Comparison of ENCODE assay signal across 10 cellular contexts in genomic region chr22:35894464-35894878, GRCh38.
DNase-seq lines count a peak whose midpoint lies in the region; ATAC-seq and TF ChIP-seq lines count a peak whose summit lies in the region.
"Had no signal": no experiment of that assay in that cellular context is flagged by ENCODE, and none has a peak within 500 bp of the region (broad histone marks: within the 10 kb centered on the region; RNA-seq: fewer than 3 reads in every experiment).

No MANE protein-coding gene starts in this region.

- H3K27me3 ChIP-seq in skeletal muscle tissue (ENCODE audit: control insufficient read depth in 3 of 3, insufficient read depth in 3 of 3, low read length in 3 of 3), result no peaks in the 10 kb centered on the region
- no peaks in the 10 kb centered on the region for H3K27me3 ChIP-seq in H7 (ENCODE audit: control insufficient read depth, insufficient read depth, low read length)

- CTCF ChIA-PET in HEK293T (lab: Yijun Ruan, JAX), result interaction anchor here (1.0 kb wide), 1 partner anchor 19 kb away, joined by 3 read pairs; no protein-coding TSS in a partner anchor
- CTCF ChIA-PET in GM10248 (lab: Yijun Ruan, JAX), result interaction anchor here (0.8 to 2.1 kb wide), 2 partner anchors 15 to 21 kb away, joined by 3 to 12 read pairs; no protein-coding TSS in a partner anchor

- DNase-seq in HEK293T (ENCODE audit: extremely low spot score) (peak; percentile 19), coronary artery (ENCODE audit: low spot score) (peak; percentile 79), left kidney (ENCODE audit: low read depth, low spot score) (peak; percentile 61), H7 (no peak), dermis blood vessel endothelial cell (no peak), GM10248 (ENCODE audit: extremely low spot score) (no peak)
- DNase-seq: naive B cell, NCI-H1048 had no signal

- H3K4me3 ChIP-seq in coronary artery (peak overlapping the region; percentile 70), skeletal muscle tissue (ENCODE audit: low read length in 3 of 3) (peak overlapping the region; percentile 74 to 77 (median 76)), H7 (ENCODE audit: insufficient read depth, low read depth, low read length) (no peak overlapping the region)

- TF ChIP-seq CTCF in coronary artery (IDR thresholded peaks at IDR 0.05) (no peak), GM10248 (IDR thresholded peaks at IDR 0.05; ENCODE audit: control extremely low read depth, extremely low read depth, low read depth, missing control alignments) (no peak)

- ATAC-seq in GM21526 (IDR thresholded peaks at IDR 0.05; ENCODE audit: low FRiP score, unreplicated experiment), result no peak

- POLR2A ChIA-PET in HEK293T (lab: Yijun Ruan, JAX) (interaction anchor here (0.5 kb wide), 1 partner anchor 13 kb away, joined by 3 read pairs; no protein-coding TSS in a partner anchor), GM10248 (lab: Yijun Ruan, JAX) (no interaction called here)

- H3K36me3 ChIP-seq in skeletal muscle tissue (ENCODE audit: control insufficient read depth in 3 of 3, insufficient read depth in 3 of 3, low read length in 3 of 3), result no peaks in the 10 kb centered on the region
- no peaks in the 10 kb centered on the region for H3K36me3 ChIP-seq in H7 (replicated peaks; ENCODE audit: control insufficient read depth, insufficient read depth, low read length)

- H3K9me3 ChIP-seq in skeletal muscle tissue (ENCODE audit: control insufficient read depth in 3 of 3, low read length in 3 of 3), result no peaks in the 10 kb centered on the region

- peaks cover 15 to 42% (median 33%) of the 10 kb centered on the region in 3 donors for H3K4me1 ChIP-seq in skeletal muscle tissue (ENCODE audit: control insufficient read depth in 3 of 3, insufficient read depth in 3 of 3, low read length in 3 of 3)

- H3K27ac ChIP-seq in coronary artery (peak overlapping the region; percentile 82 to 86), skeletal muscle tissue (ENCODE audit: low read depth, low read length) (peak overlapping the region; percentile 85)

- H3K9ac ChIP-seq in skeletal muscle tissue (ENCODE audit: low read depth in 1 of 3, low read length in 3 of 3), result peak overlapping the region; percentile 79 to 87 (median 84)

TF ChIP-seq in HEK293T, 16 proteins besides CTCF, POLR2A, EP300 and RAD21:
- TF ChIP-seq FOXA1 (IDR thresholded peaks at IDR 0.05), result no peak
- TF ChIP-seq HDGF (IDR thresholded peaks at IDR 0.05; ENCODE audit: borderline replicate concordance), result no peak
- TF ChIP-seq SUZ12 (IDR thresholded peaks at IDR 0.05), result no peak
- TF ChIP-seq TARDBP (IDR thresholded peaks at IDR 0.05), result no peak
- TF ChIP-seq CTBP1 (IDR thresholded peaks at IDR 0.05; ENCODE audit: borderline replicate concordance), result no peak
- TF ChIP-seq FOXM1 (IDR thresholded peaks at IDR 0.05; ENCODE audit: borderline replicate concordance), result no peak
- TF ChIP-seq L3MBTL2 (conservative IDR thresholded peaks at IDR 0.05), result no peak
- no peak for TF ChIP-seq ARNT (IDR thresholded peaks at IDR 0.05)
- no peak for TF ChIP-seq ELF4 (IDR thresholded peaks at IDR 0.05)
- TF ChIP-seq BHLHE40 (IDR thresholded peaks at IDR 0.05; ENCODE audit: borderline replicate concordance), result no peak
- TF ChIP-seq ZNF384 (IDR thresholded peaks at IDR 0.05), result no peak
- TF ChIP-seq PKNOX1 (IDR thresholded peaks at IDR 0.05), result no peak
- TF ChIP-seq SP1 (IDR thresholded peaks at IDR 0.05), result no peak
- TF ChIP-seq FOXK2 (IDR thresholded peaks at IDR 0.05), result no peak

Comparison
In these comparisons a context has a peak if more than half of its experiments do, and no peak if none do; other contexts are left out.
1. DNase-seq: peak in HEK293T (single experiment), coronary artery (single experiment) and left kidney (single experiment); none in H7 (single experiment), dermis blood vessel endothelial cell (single experiment) and GM10248 (single experiment).